22 cellular contexts compared by ENCODE assay signal in the genomic region with DNA sequence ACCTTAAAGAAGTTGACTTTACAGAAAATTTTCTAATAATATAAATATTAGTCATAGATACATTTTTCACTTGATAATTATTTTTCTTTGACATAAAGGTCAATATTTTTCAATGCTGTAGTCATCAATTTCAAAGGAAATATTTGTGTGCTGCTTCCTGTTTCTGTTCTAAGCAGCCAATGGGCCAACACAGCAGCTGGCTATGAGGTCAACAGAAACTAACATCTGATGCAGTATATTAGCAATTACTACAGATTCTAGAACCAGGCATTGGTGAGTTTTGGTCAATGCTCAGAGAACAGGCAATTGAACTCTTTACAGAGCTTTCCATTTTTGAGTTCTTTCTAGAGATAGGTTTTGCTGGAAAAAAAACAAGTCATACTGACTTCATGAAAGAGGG.
"Had no signal": no experiment of that assay in that cellular context is flagged by ENCODE, and none has a peak within 500 bp of the region (broad histone marks: within the 10 kb centered on the region; RNA-seq: fewer than 3 reads in every experiment).

No MANE protein-coding gene starts in this region.

- H3K4me3 ChIP-seq: gastrocnemius medialis, lung, neural progenitor cell, pancreas, suprapubic skin, thyroid gland, upper lobe of left lung, uterus had no signal

- ATAC-seq: gastrocnemius medialis; left colon; left ventricle myocardium superior; natural killer cell treated with Interleukin-12 subunit alpha and Interleukin-12 subunit beta and Interleukin-15 and Interleukin-18, amount 100 ng/mL, for 72 hours; pancreas; right cardiac atrium; stimulated activated naive CD8-positive, alpha-beta T cell treated with anti-CD3 and anti-CD28 coated beads, Interleukin-15, Interleukin-2, amounts not matched to agents 100 U/mL and 50 U/mL, for 24 hours had no signal

- DNase-seq: endodermal cell; gastrocnemius medialis; glutamatergic neuron; left colon; left ventricle myocardium superior; mesenchymal stem cell; midbrain; nucleus accumbens; pancreas; right cardiac atrium; small intestine; stimulated activated CD4-positive, alpha-beta T cell treated with anti-CD3 and anti-CD28 coated beads, Interleukin-12 subunit alpha, Interleukin-12 subunit beta, amount 100 ng/mL, for 4 hours; stimulated activated naive CD8-positive, alpha-beta T cell treated with anti-CD3 and anti-CD28 coated beads, Interleukin-15, Interleukin-2, amounts not matched to agents 100 U/mL and 50 U/mL, for 24 hours; thyroid gland; upper lobe of left lung; uterus had no signal

- H3K4me3 Mint-ChIP-seq: dendritic cell treated with granulocyte-macrophage colony-stimulating factor and Interleukin-4, amounts not matched to agents 40 ng/mL and 50 ng/mL, for 4 days; endodermal cell; natural killer cell treated with Interleukin-12 subunit alpha and Interleukin-12 subunit beta and Interleukin-15 and Interleukin-18, amount 100 ng/mL, for 72 hours; neural progenitor cell had no signal

- H3K9me3 Mint-ChIP-seq: endodermal cell had no signal

- H3K27me3 Mint-ChIP-seq: dendritic cell treated with granulocyte-macrophage colony-stimulating factor and Interleukin-4, amounts not matched to agents 40 ng/mL and 50 ng/mL, for 4 days; natural killer cell treated with Interleukin-12 subunit alpha and Interleukin-12 subunit beta and Interleukin-15 and Interleukin-18, amount 100 ng/mL, for 72 hours; progenitor cell of endocrine pancreas had no signal

- H3K36me3 Mint-ChIP-seq: neural progenitor cell had no signal

- H3K27ac Mint-ChIP-seq: dendritic cell treated with granulocyte-macrophage colony-stimulating factor and Interleukin-4, amounts not matched to agents 40 ng/mL and 50 ng/mL, for 4 days; endodermal cell; natural killer cell treated with Interleukin-12 subunit alpha and Interleukin-12 subunit beta and Interleukin-15 and Interleukin-18, amount 100 ng/mL, for 72 hours; neural progenitor cell; progenitor cell of endocrine pancreas had no signal
